ENCODE assay signal across 13 cellular contexts in the genomic region with DNA sequence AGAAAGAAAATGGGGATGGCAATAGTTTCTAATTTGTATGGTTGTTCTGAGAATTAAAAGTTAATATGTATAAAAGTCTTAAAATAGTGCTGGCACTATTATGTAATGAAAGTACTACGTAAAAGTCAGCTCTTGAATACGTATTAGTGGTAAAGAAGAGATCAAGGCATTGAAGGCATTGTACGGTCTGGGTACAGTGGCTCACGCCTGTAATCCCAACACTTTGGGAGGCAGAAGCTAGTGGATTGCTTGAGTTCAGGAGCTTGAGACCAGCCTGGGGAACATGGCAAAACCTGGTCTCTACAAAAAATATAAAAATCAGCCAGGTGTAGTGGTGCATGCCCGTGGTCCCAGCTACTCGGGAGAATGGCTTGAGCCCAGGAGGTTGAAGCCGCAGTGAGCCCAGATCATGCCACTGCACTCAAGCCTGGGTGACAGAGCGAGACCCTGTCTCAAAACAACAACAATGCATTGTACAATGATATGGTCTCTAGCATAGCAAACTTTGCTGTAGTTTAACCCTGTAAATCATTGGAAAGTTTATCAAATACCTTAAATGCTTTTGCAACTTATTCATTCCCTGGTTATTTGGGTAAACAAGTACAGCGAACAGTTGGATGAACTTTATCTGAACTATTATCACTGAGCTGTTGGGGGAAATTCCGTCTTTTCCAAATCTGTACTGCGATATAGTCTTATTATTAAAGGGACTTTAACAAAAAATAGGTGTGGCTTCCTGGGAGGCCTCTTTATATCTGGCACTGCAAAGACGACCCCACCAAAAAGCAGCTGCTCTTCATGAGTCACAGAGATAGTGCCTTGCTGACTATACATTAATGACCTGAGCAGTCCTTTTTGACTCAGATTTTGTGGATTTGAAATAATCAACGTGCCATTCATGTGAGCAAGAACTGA.
A peak's percentile ranks its signal among the peaks of the same experiment; 100 is the strongest.
DNase-seq lines count a peak whose midpoint lies in the region; ATAC-seq and TF ChIP-seq lines count a peak whose summit lies in the region.
"Had no signal": no experiment of that assay in that cellular context is flagged by ENCODE, and none has a peak within 500 bp of the region (broad histone marks: within the 10 kb centered on the region; RNA-seq: fewer than 3 reads in every experiment).

No MANE protein-coding gene starts in this region.

- TF ChIP-seq CTCF in cardiac fibroblast (IDR thresholded peaks at IDR 0.05; ENCODE audit: low read depth, low read length) (no peak), lower lobe of right lung (IDR thresholded peaks at IDR 0.05) (no peak)

- no peak overlapping the region for H3K27ac Mint-ChIP-seq in naive thymus-derived CD8-positive, alpha-beta T cell

- H3K36me3 Mint-ChIP-seq in naive thymus-derived CD8-positive, alpha-beta T cell = peaks cover 0 to 14% (median 4%) of the 10 kb centered on the region in 3 donors

- peaks cover 0 to 2% (median 0%) of the 10 kb centered on the region in 4 donors for H3K4me1 Mint-ChIP-seq in naive thymus-derived CD8-positive, alpha-beta T cell

- H3K9me3 ChIP-seq in lower lobe of right lung = no peaks in the 10 kb centered on the region
- no peaks in the 10 kb centered on the region for H3K9me3 ChIP-seq in effector memory CD4-positive, alpha-beta T cell (ENCODE audit: control insufficient read depth, low read length)

- H3K79me2 ChIP-seq in ACC112 (ENCODE audit: control insufficient read depth, insufficient read depth, low read length, unreplicated experiment) = no peaks in the 10 kb centered on the region

- peaks cover 0 to 15% (median 11%) of the 10 kb centered on the region in 9 donors for H3K9me3 Mint-ChIP-seq in naive thymus-derived CD8-positive, alpha-beta T cell

- H3K36me3 ChIP-seq in ACC112 (ENCODE audit: insufficient read depth, low read length) = peaks cover 6% of the 10 kb centered on the region; the same call in 1 of the 2 replicates
- H3K36me3 ChIP-seq in lower lobe of right lung = no peaks in the 10 kb centered on the region
- no peaks in the 10 kb centered on the region for H3K36me3 ChIP-seq in effector memory CD4-positive, alpha-beta T cell (ENCODE audit: control insufficient read depth, insufficient read depth, low read length)

- H3K27ac ChIP-seq in ACC112 (ENCODE audit: low read depth, low read length) = peak overlapping the region; percentile 74
- H3K27ac ChIP-seq in lower lobe of right lung = peak overlapping the region; percentile 25
- no peak overlapping the region for H3K27ac ChIP-seq in effector memory CD4-positive, alpha-beta T cell (ENCODE audit: insufficient read depth, low read length, poor library complexity, severe bottlenecking)
- H3K27ac ChIP-seq: C4-2B had no signal

- H3K4me1 ChIP-seq in ACC112 (ENCODE audit: control insufficient read depth, insufficient read depth, low read length, unreplicated experiment) (peaks cover 21% of the 10 kb centered on the region), lower lobe of right lung (peaks cover 20% of the 10 kb centered on the region)
- no peaks in the 10 kb centered on the region for H3K4me1 ChIP-seq in effector memory CD4-positive, alpha-beta T cell (ENCODE audit: control insufficient read depth, insufficient read depth, low read length, poor library complexity, severe bottlenecking)

- intact Hi-C loops in lower lobe of right lung (cut with DNase I) = no loop called here

- H2AFZ ChIP-seq in ACC112 (ENCODE audit: low read length, unreplicated experiment) = peak overlapping the region; percentile 3

- POLR2A ChIA-PET in naive thymus-derived CD8-positive, alpha-beta T cell (lab: Charles Lee) = no interaction called here

- H3K27me3 Mint-ChIP-seq in naive thymus-derived CD8-positive, alpha-beta T cell = peaks cover 0 to 2% (median 1%) of the 10 kb centered on the region in 5 donors

- DNase-seq in LHCN-M2 (ENCODE audit: low read depth) (peak; percentile 91), cardiac fibroblast (ENCODE audit: low read depth in 2 of 2) (peak; percentile 84 to 91), lower lobe of right lung (no peak), SIG-M5 treated with dmso at 0.1 percent for 504 hours (lab: John Stamatoyannopoulos, UW; ENCODE audit: unreplicated experiment) (no peak)
- no peak for DNase-seq in effector memory CD4-positive, alpha-beta T cell
- DNase-seq in naive thymus-derived CD8-positive, alpha-beta T cell = no peak
- DNase-seq: activated effector memory CD4-positive, alpha-beta T cell treated with anti-CD3 and anti-CD28 coated beads, Interleukin-2, amount 50 U/mL, for 16 hours; midbrain; MM.1S; stimulated activated naive CD4-positive, alpha-beta T cell had no signal

- H3K4me3 Mint-ChIP-seq in naive thymus-derived CD8-positive, alpha-beta T cell = no peak overlapping the region

- no peak for ATAC-seq in lower lobe of right lung
- ATAC-seq in GM18520 (IDR thresholded peaks at IDR 0.05; ENCODE audit: unreplicated experiment) = no peak
- ATAC-seq in naive thymus-derived CD8-positive, alpha-beta T cell = no peak

- H3K27me3 ChIP-seq in ACC112 (ENCODE audit: insufficient read depth, low read length) (no peaks in the 10 kb centered on the region), lower lobe of right lung (ENCODE audit: low read depth) (no peaks in the 10 kb centered on the region)
- no peaks in the 10 kb centered on the region for H3K27me3 ChIP-seq in effector memory CD4-positive, alpha-beta T cell (replicated peaks; ENCODE audit: control insufficient read depth, insufficient read depth, low read length, poor library complexity, severe bottlenecking)

- H3K4me3 ChIP-seq in ACC112 (ENCODE audit: low read depth, low read length) (peak overlapping the region; percentile 19; the same call in 1 of the 2 replicates), cardiac fibroblast (replicated peaks in 1 of 2; ENCODE audit: low read depth in 2 of 2, low read length in 2 of 2) (no peak overlapping the region), lower lobe of right lung (no peak overlapping the region)
- no peak overlapping the region for H3K4me3 ChIP-seq in effector memory CD4-positive, alpha-beta T cell (ENCODE audit: insufficient read depth, low read depth, low read length, poor library complexity, severe bottlenecking)

Comparison
In these comparisons a context has a peak if more than half of its experiments do, and no peak if none do; other contexts are left out.
1. DNase-seq: peak in LHCN-M2 (single experiment) and cardiac fibroblast (2 of 2); none in lower lobe of right lung (single experiment), SIG-M5 treated with dmso at 0.1 percent for 504 hours (single experiment), effector memory CD4-positive, alpha-beta T cell (0 of 3) and naive thymus-derived CD8-positive, alpha-beta T cell (0 of 10).